ENCODE assay signal across 12 cellular contexts in genomic region chr6:17820055-17820454, GRCh38.
A peak's percentile ranks its signal among the peaks of the same experiment; 100 is the strongest.
DNase-seq lines count a peak whose midpoint lies in the region; ATAC-seq and TF ChIP-seq lines count a peak whose summit lies in the region.
"Had no signal": no experiment of that assay in that cellular context is flagged by ENCODE, and none has a peak within 500 bp of the region (broad histone marks: within the 10 kb centered on the region; RNA-seq: fewer than 3 reads in every experiment).

No MANE protein-coding gene starts in this region.

- ATAC-seq in GM18498 (IDR thresholded peaks at IDR 0.05; ENCODE audit: unreplicated experiment), result no peak
- ATAC-seq in HG03039 (IDR thresholded peaks at IDR 0.05; ENCODE audit: unreplicated experiment), result no peak
- no peak for ATAC-seq in HG03354 (IDR thresholded peaks at IDR 0.05; ENCODE audit: poor library complexity, severe bottlenecking, unreplicated experiment)
- ATAC-seq: left colon had no signal

- POLR2A ChIA-PET in HEK293T (lab: Yijun Ruan, JAX), result no interaction called here

- CTCF ChIA-PET in HEK293T (lab: Yijun Ruan, JAX), result no interaction called here

- DNase-seq in ELF-1 (ENCODE audit: low read depth, low spot score) (peak; percentile 15), HEK293T (ENCODE audit: extremely low spot score) (peak; percentile 13), RPMI8226 (peak; percentile 79), iPS-NIHi7 (ENCODE audit: extremely low spot score) (peak; percentile 22), retina (no peak)
- DNase-seq: colonic mucosa, left colon, MV-4-11, thyroid gland had no signal

TF ChIP-seq in HEK293T, 16 proteins besides CTCF, POLR2A, EP300 and RAD21:
- TF ChIP-seq CTBP1 (IDR thresholded peaks at IDR 0.05; ENCODE audit: borderline replicate concordance) (no peak), ZNF384 (IDR thresholded peaks at IDR 0.05) (no peak), NFRKB (IDR thresholded peaks at IDR 0.05) (no peak)
